14 cellular contexts compared by ENCODE assay signal in the genomic region with DNA sequence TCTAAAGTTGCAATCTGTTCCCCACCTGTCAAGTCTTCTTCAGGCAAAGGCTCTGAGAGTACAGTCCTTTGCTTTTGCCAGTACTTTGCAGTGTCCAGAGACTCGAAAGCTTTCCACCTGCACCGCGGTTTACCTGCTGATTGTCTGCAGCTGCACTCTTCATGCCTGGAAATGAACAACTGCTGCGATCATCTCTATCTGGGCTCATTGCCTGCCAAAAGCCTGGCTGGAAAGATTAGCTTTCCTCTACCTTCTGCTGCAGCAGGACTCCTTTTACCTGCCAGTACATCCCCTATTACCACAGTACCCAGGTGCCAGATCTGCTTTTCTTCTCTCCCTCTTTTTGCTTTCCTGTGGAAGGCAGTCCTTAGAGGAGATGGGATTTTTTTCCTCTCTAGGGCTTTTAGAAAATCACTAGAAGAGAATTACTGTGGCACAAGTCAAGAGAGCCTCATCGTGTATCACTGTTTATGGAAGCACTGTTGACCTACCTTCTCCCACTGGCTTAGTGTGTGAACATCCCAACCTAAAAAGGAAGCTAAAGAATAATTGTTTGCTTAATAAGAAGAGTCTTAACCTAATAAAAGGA. TPM values are rescaled to one million over a fixed set of nuclear protein-coding genes. Genes with fewer than 3 reads are reported as not detected.
A peak's percentile ranks its signal among the peaks of the same experiment; 100 is the strongest.
DNase-seq lines count a peak whose midpoint lies in the region; ATAC-seq and TF ChIP-seq lines count a peak whose summit lies in the region.
"Had no signal": no experiment of that assay in that cellular context is flagged by ENCODE, and none has a peak within 500 bp of the region (broad histone marks: within the 10 kb centered on the region; RNA-seq: fewer than 3 reads in every experiment).

No MANE protein-coding gene starts in this region.

- H2AFZ ChIP-seq in PC-9: no peak overlapping the region
- H2AFZ ChIP-seq: parathyroid adenoma had no signal

- TF ChIP-seq CTCF in Caco-2 (IDR thresholded peaks at IDR 0.05; ENCODE audit: insufficient read depth in 1 of 2, low read depth in 1 of 2, low read length in 1 of 2, severe bottlenecking in 1 of 2, unreplicated experiment in 1 of 2): no peak
- TF ChIP-seq CTCF in PC-9 (conservative IDR thresholded peaks at IDR 0.05): no peak
- no peak for TF ChIP-seq CTCF in foreskin keratinocyte (conservative IDR thresholded peaks at IDR 0.05)

- no peaks in the 10 kb centered on the region for H4K20me1 ChIP-seq in PC-9 (ENCODE audit: insufficient read depth)

- no peaks in the 10 kb centered on the region; the same call in 1 of the 2 replicates for H3K4me1 ChIP-seq in Caco-2
- peaks cover 57% of the 10 kb centered on the region for H3K4me1 ChIP-seq in PC-9 (replicated peaks; ENCODE audit: insufficient read depth)
- peaks cover 41% of the 10 kb centered on the region for H3K4me1 ChIP-seq in foreskin keratinocyte
- H3K4me1 ChIP-seq: parathyroid adenoma had no signal

- H3K36me3 ChIP-seq in Caco-2 (ENCODE audit: control insufficient read depth, insufficient read depth, low read length) (no peaks in the 10 kb centered on the region), PC-9 (ENCODE audit: low read depth) (peaks cover 10% of the 10 kb centered on the region; the same call in 1 of the 2 replicates)
- H3K36me3 ChIP-seq: thoracic aorta had no signal

- H3K36me3 Mint-ChIP-seq in Caco-2 (ENCODE audit: insufficient read depth, unreplicated experiment): peaks cover 15% of the 10 kb centered on the region

- H3K4me3 ChIP-seq in Caco-2 (ENCODE audit: low read depth, low read length) (no peak overlapping the region), PC-9 (0 out of 2 replicates have a peak overlapping the region, but pooled peaks have one; percentile 95)
- H3K4me3 ChIP-seq: A549, SK-N-MC, thoracic aorta had no signal

- peaks cover 7% of the 10 kb centered on the region for H3K27me3 Mint-ChIP-seq in Caco-2 (ENCODE audit: insufficient read depth, unreplicated experiment)

- DNase-seq in NCI-H2171 treated with DMSO at 0.1 percent for 48 hours (lab: John Stamatoyannopoulos, UW) (peak; percentile 73), NCI-H2171 (lab: John Stamatoyannopoulos, UW) (no peak), Caco-2 (no peak), PC-9 (no peak), foreskin keratinocyte (no peak), T-helper 9 cell (no peak), GDM1 (lab: John Stamatoyannopoulos, UW) (no peak)
- DNase-seq: activated B cell treated with CpG ODN at 0.5 μM for 24 hours; central memory CD4-positive, alpha-beta T cell had no signal

- peaks cover 47% of the 10 kb centered on the region for H3K79me2 ChIP-seq in PC-9 (ENCODE audit: low read depth)
- H3K79me2 ChIP-seq: parathyroid adenoma had no signal

- peak overlapping the region; percentile 90 for H3K4me2 ChIP-seq in PC-9
- H3K4me2 ChIP-seq: A549 had no signal

- H3K9me2 ChIP-seq in PC-9 (ENCODE audit: insufficient read depth): no peaks in the 10 kb centered on the region

- intact Hi-C loops in Caco-2 (cut with micrococcal nuclease; ENCODE audit: unreplicated experiment): no loop called here
- intact Hi-C loops in PC-9 (cut with micrococcal nuclease; ENCODE audit: unreplicated experiment): no loop called here

- H3K9me3 ChIP-seq in Caco-2 (no peaks in the 10 kb centered on the region), PC-9 (ENCODE audit: insufficient read depth, low read depth) (no peaks in the 10 kb centered on the region)
- H3K9me3 ChIP-seq: A549, thoracic aorta had no signal

- H3K4me1 Mint-ChIP-seq in Caco-2 (ENCODE audit: low read depth, unreplicated experiment): peaks cover 8% of the 10 kb centered on the region

- H3K27ac Mint-ChIP-seq in Caco-2 (ENCODE audit: unreplicated experiment): no peak overlapping the region
- H3K27ac Mint-ChIP-seq: activated B cell treated with CpG ODN at 0.5 μM for 24 hours had no signal

- H3K27me3 ChIP-seq in Caco-2 (replicated peaks; ENCODE audit: control insufficient read depth, insufficient read depth, low read length) (no peaks in the 10 kb centered on the region), PC-9 (ENCODE audit: insufficient read depth, low read depth) (no peaks in the 10 kb centered on the region), foreskin keratinocyte (no peaks in the 10 kb centered on the region)

- no peak overlapping the region for H3K27ac ChIP-seq in PC-9
- peak overlapping the region; percentile 92 for H3K27ac ChIP-seq in foreskin keratinocyte
- H3K27ac ChIP-seq: parathyroid adenoma, SK-N-MC, thoracic aorta had no signal

- peaks cover 15% of the 10 kb centered on the region for H3F3A ChIP-seq in PC-9 (ENCODE audit: insufficient read depth, low read depth)

- TSS peak; percentile 25 for BruUV-seq in Caco-2 (replicated peaks; lab: Mats Ljungman, UMichigan)
- no TSS peak for BruUV-seq in PC-9 (replicated peaks; lab: Mats Ljungman, UMichigan)

- no peaks in the 10 kb centered on the region for H3K9me3 Mint-ChIP-seq in Caco-2 (ENCODE audit: unreplicated experiment)
- H3K9me3 Mint-ChIP-seq: activated B cell treated with CpG ODN at 0.5 μM for 24 hours had no signal

- H3K4me3 Mint-ChIP-seq in Caco-2 (ENCODE audit: unreplicated experiment): peak overlapping the region; percentile 2
- H3K4me3 Mint-ChIP-seq: activated B cell treated with CpG ODN at 0.5 μM for 24 hours had no signal

- CTCF ChIA-PET in Caco-2 (lab: Charles Lee): no interaction called here
- CTCF ChIA-PET in PC-9 (lab: Charles Lee): no interaction called here

- ATAC-seq in foreskin keratinocyte: no peak
- ATAC-seq in HG02642 (IDR thresholded peaks at IDR 0.05; ENCODE audit: poor library complexity, unreplicated experiment): no peak
- ATAC-seq: A549 had no signal

- POLR2A ChIA-PET in Caco-2 (lab: Charles Lee): no interaction called here
- POLR2A ChIA-PET in PC-9 (lab: Charles Lee; ENCODE audit: unreplicated experiment): no interaction called here

RNA-seq across cellular contexts. Expression of gene STRIP2, which starts 2.2 kb away (rescaled TPM):
- total RNA-seq in Caco-2 (2022) (5.8 and 6.5 TPM in 2 replicates), PC-9 (2021) (6.4 and 9.5 TPM in 2 replicates), foreskin keratinocyte (15.7 and 16.9 TPM in 2 replicates)
- 5.1 and 5.6 TPM in 2 replicates for polyA plus RNA-seq in foreskin keratinocyte
